Comparison of ENCODE assay signal across 1 cellular context in genomic region chr13:95201814-95202521, GRCh38.
TF ChIP-seq lines count a peak whose summit lies in the region.

No MANE protein-coding gene starts in this region.

TF ChIP-seq in SK-N-SH treated with all-trans-retinoic acid at 6 μM for 48 hours, 23 proteins besides CTCF, POLR2A, EP300 and RAD21 (continued from another document):
- TF ChIP-seq TSHZ2 (CRISPR knock-in tag; IDR thresholded peaks at IDR 0.05): no peak
- no peak for TF ChIP-seq ZFP30 (CRISPR knock-in tag; IDR thresholded peaks at IDR 0.05)
- TF ChIP-seq ZC3H10 (CRISPR knock-in tag; IDR thresholded peaks at IDR 0.05): no peak
- no peak for TF ChIP-seq CSRNP3 (CRISPR knock-in tag; IDR thresholded peaks at IDR 0.05)
- TF ChIP-seq POU6F1 (CRISPR knock-in tag; IDR thresholded peaks at IDR 0.05; ENCODE audit: borderline replicate concordance, low read depth): no peak
- no peak for TF ChIP-seq CSDC2 (CRISPR knock-in tag; IDR thresholded peaks at IDR 0.05)
- no peak for TF ChIP-seq OSR1 (CRISPR knock-in tag; IDR thresholded peaks at IDR 0.05)
- no peak for TF ChIP-seq ESRRG (CRISPR knock-in tag; IDR thresholded peaks at IDR 0.05)
- TF ChIP-seq ZFP3 (CRISPR knock-in tag; IDR thresholded peaks at IDR 0.05): no peak
- no peak for TF ChIP-seq SNAI2 (CRISPR knock-in tag; IDR thresholded peaks at IDR 0.05)
- TF ChIP-seq RARB (CRISPR knock-in tag; IDR thresholded peaks at IDR 0.05): no peak
- TF ChIP-seq GLIS3 (CRISPR knock-in tag; IDR thresholded peaks at IDR 0.05): no peak
- TF ChIP-seq BACH2 (CRISPR knock-in tag; IDR thresholded peaks at IDR 0.05; ENCODE audit: borderline replicate concordance): no peak
- TF ChIP-seq ZNF70 (CRISPR knock-in tag; IDR thresholded peaks at IDR 0.05): no peak
